Comparison of ENCODE assay signal across 9 cellular contexts in the genomic region with DNA sequence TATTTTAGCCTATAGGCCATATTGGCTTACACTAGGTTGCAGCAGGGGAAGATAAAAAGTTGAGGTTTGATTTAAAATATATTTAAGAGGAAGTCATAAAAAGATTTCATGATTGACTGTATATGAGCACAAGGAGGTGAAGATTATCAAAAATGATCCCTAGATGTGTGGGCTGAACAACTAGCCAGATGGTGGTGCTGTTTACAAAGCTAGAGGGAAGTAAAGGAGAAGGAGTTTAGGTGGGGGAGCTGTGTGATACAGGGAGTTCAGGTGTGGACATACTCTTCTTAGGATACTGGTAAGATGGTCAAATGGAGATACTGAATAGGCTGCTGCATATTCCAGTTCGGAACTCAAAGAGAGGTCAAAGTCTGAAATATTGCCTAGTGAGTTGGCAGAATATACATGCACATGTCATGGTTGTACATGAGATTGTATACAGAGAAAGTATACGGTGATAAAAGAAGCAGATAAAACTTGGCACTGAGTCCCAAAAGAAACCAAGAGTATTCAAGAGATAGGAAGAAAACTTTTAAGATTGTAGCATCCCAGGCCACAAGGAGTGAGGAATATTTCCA.
A peak's percentile ranks its signal among the peaks of the same experiment; 100 is the strongest.
DNase-seq lines count a peak whose midpoint lies in the region; ATAC-seq and TF ChIP-seq lines count a peak whose summit lies in the region.
"Had no signal": no experiment of that assay in that cellular context is flagged by ENCODE, and none has a peak within 500 bp of the region (broad histone marks: within the 10 kb centered on the region; RNA-seq: fewer than 3 reads in every experiment).

No MANE protein-coding gene starts in this region.

- CTCF ChIA-PET in activated CD8-positive, alpha-beta T cell treated with anti-CD3 and anti-CD28 coated beads, Interleukin-2, amount 10 ng/mL, durations not matched to agents 7 days and 5 days (lab: Charles Lee) = no interaction called here

- no peaks in the 10 kb centered on the region for H3K4me1 Mint-ChIP-seq in activated CD8-positive, alpha-beta T cell treated with anti-CD3 and anti-CD28 coated beads, Interleukin-2, amount 10 ng/mL, durations not matched to agents 7 days and 5 days (ENCODE audit: low read depth)

- peak; percentile 24 for DNase-seq in NCI-H1694 (lab: John Stamatoyannopoulos, UW)
- DNase-seq in amniotic epithelial cell (ENCODE audit: low read depth) = peak; percentile 38
- DNase-seq in medulla oblongata (ENCODE audit: extremely low spot score) = peak; percentile 33
- no peak for DNase-seq in stimulated activated CD4-positive, alpha-beta T cell treated with anti-CD3 and anti-CD28 coated beads, Interleukin-4, amount 100 ng/mL, for 1 hour
- DNase-seq in effector CD8-positive, alpha-beta T cell (lab: John Stamatoyannopoulos, UW) = no peak
- no peak for DNase-seq in putamen (ENCODE audit: low spot score)
- no peak for DNase-seq in activated CD8-positive, alpha-beta T cell treated with anti-CD3 and anti-CD28 coated beads, Interleukin-2, amount 10 ng/mL, durations not matched to agents 7 days and 5 days
- DNase-seq: right cardiac atrium had no signal

- no peak overlapping the region for H3K4me3 Mint-ChIP-seq in activated CD8-positive, alpha-beta T cell treated with anti-CD3 and anti-CD28 coated beads, Interleukin-2, amount 10 ng/mL, durations not matched to agents 7 days and 5 days

- POLR2A ChIA-PET in activated CD8-positive, alpha-beta T cell treated with anti-CD3 and anti-CD28 coated beads, Interleukin-2, amount 10 ng/mL, durations not matched to agents 7 days and 5 days (lab: Charles Lee) = no interaction called here

- no peaks in the 10 kb centered on the region for H3K36me3 Mint-ChIP-seq in activated CD8-positive, alpha-beta T cell treated with anti-CD3 and anti-CD28 coated beads, Interleukin-2, amount 10 ng/mL, durations not matched to agents 7 days and 5 days (ENCODE audit: low read depth)

- H3K27me3 Mint-ChIP-seq in activated CD8-positive, alpha-beta T cell treated with anti-CD3 and anti-CD28 coated beads, Interleukin-2, amount 10 ng/mL, durations not matched to agents 7 days and 5 days (ENCODE audit: low read depth) = no peaks in the 10 kb centered on the region

- TF ChIP-seq CTCF in GM12872 (IDR thresholded peaks at IDR 0.05; ENCODE audit: insufficient read depth, low read depth, low read length) = peak; percentile 23; the same call in 1 of the 3 replicates

- no peak for ATAC-seq in activated CD8-positive, alpha-beta T cell treated with anti-CD3 and anti-CD28 coated beads, Interleukin-2, amount 10 ng/mL, durations not matched to agents 7 days and 5 days

- no peaks in the 10 kb centered on the region for H3K9me3 Mint-ChIP-seq in activated CD8-positive, alpha-beta T cell treated with anti-CD3 and anti-CD28 coated beads, Interleukin-2, amount 10 ng/mL, durations not matched to agents 7 days and 5 days (ENCODE audit: insufficient read depth)

- H3K27ac Mint-ChIP-seq in activated CD8-positive, alpha-beta T cell treated with anti-CD3 and anti-CD28 coated beads, Interleukin-2, amount 10 ng/mL, durations not matched to agents 7 days and 5 days = no peak overlapping the region

Comparison
In these comparisons a context has a peak if more than half of its experiments do, and no peak if none do; other contexts are left out.
1. DNase-seq: peak in NCI-H1694 (single experiment), amniotic epithelial cell (single experiment) and medulla oblongata (single experiment); none in stimulated activated CD4-positive, alpha-beta T cell treated with anti-CD3 and anti-CD28 coated beads, Interleukin-4, amount 100 ng/mL, for 1 hour (single experiment), effector CD8-positive, alpha-beta T cell (single experiment), putamen (single experiment) and activated CD8-positive, alpha-beta T cell treated with anti-CD3 and anti-CD28 coated beads, Interleukin-2, amount 10 ng/mL, durations not matched to agents 7 days and 5 days (single experiment).